Comparison of ENCODE assay signal across 28 cellular contexts in the genomic region with DNA sequence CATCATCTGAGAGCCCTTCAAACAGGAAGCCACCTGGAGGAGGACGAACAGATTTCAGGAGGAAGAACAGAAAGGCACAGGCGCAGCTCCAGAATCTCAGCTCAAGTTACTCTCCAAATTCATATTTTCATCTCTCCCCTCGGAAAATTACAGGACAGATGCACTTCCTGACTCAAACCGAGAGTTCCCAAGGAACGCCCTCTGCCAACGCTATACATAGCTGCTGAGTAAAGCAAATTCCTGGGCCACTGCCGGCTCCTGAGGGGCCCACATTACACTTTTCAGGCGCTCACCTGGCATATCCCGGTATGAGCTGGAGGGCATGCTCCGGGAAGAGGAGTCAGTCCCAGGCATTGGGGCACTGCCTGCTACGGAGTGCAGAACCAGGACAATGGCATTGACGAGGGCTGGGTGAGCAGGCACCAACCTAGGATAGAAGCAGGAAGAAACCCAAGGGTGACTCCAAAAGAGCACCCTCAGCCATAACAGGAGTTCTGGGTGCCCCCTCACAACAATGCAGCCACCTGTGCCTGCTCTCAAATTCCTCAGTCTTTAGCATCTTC.
"Had no signal": no experiment of that assay in that cellular context is flagged by ENCODE, and none has a peak within 500 bp of the region (broad histone marks: within the 10 kb centered on the region; RNA-seq: fewer than 3 reads in every experiment).

No MANE protein-coding gene starts in this region.

- H3K27me3 Mint-ChIP-seq: activated CD4-positive, alpha-beta memory T cell treated with anti-CD3 and anti-CD28 coated beads for 36 hours; activated CD4-positive, alpha-beta T cell treated with anti-CD3 and anti-CD28 coated beads, Interleukin-2, amount 10 ng/mL, durations not matched to agents 24 days and 14 days; activated T-helper 17 cell treated with anti-CD3 and anti-CD28 coated beads, Interleukin-2, amount 50 U/mL, for 72 hours; naive thymus-derived CD8-positive, alpha-beta T cell; stimulated activated memory B cell treated with anti-CD40 and anti-IgM and Interleukin-4, amounts not matched to agents 10 μg/mL and 1 μg/mL and 100 μg/mL, for 72 hours; stimulated activated naive CD8-positive, alpha-beta T cell treated with anti-CD3 and anti-CD28 coated beads, Interleukin-15, amount 100 ng/mL, for 72 hours; T-helper 17 cell had no signal

- H3K27me3 ChIP-seq: heart left ventricle, left lung, tibial artery, upper lobe of right lung had no signal

- H3K4me3 Mint-ChIP-seq: activated CD4-positive, alpha-beta memory T cell treated with anti-CD3 and anti-CD28 coated beads for 36 hours; activated CD4-positive, alpha-beta T cell treated with anti-CD3 and anti-CD28 coated beads, Interleukin-2, amount 10 ng/mL, durations not matched to agents 24 days and 14 days; activated T-helper 17 cell treated with anti-CD3 and anti-CD28 coated beads, Interleukin-2, amount 50 U/mL, for 72 hours; endodermal cell; naive thymus-derived CD8-positive, alpha-beta T cell; stimulated activated memory B cell treated with anti-CD40 and anti-IgM and Interleukin-4, amounts not matched to agents 10 μg/mL and 1 μg/mL and 100 μg/mL, for 72 hours; stimulated activated naive CD8-positive, alpha-beta T cell treated with anti-CD3 and anti-CD28 coated beads, Interleukin-15, amount 100 ng/mL, for 72 hours; T-helper 17 cell had no signal

- H3K4me3 ChIP-seq: heart left ventricle, left lung, lower lobe of right lung, prostate gland, tibial artery, upper lobe of right lung had no signal

- DNase-seq: activated CD4-positive, alpha-beta memory T cell treated with anti-CD3 and anti-CD28 coated beads for 36 hours; activated CD4-positive, alpha-beta T cell treated with anti-CD3 and anti-CD28 coated beads, Interleukin-2, amount 10 ng/mL, durations not matched to agents 24 days and 14 days; activated CD4-positive, CD25-positive, alpha-beta regulatory T cell treated with anti-CD3 and anti-CD28 coated beads, Interleukin-2, amount 50 U/mL, for 72 hours; activated CD8-positive, alpha-beta memory T cell treated with anti-CD3 and anti-CD28 coated beads, Interleukin-2, amount 50 U/mL, for 4 hours; activated naive CD4-positive, alpha-beta T cell; activated T-cell treated with anti-CD3 and anti-CD28 coated beads, Interleukin-2, amount 50 U/mL, for 1 hour; endodermal cell; foreskin fibroblast; heart left ventricle; left lung; lower lobe of right lung; mesenchymal stem cell; naive thymus-derived CD8-positive, alpha-beta T cell; retina; small intestine; stimulated activated CD4-positive, alpha-beta T cell treated with anti-CD3 and anti-CD28 coated beads, Interleukin-1b, Interleukin-23, amount 100 ng/mL, for 48 hours; stimulated activated CD4-positive, alpha-beta T cell treated with anti-CD3 and anti-CD28 coated beads, Interleukin-4, amount 100 ng/mL, for 4 hours; stimulated activated CD8-positive, alpha-beta memory T cell treated with anti-CD3 and anti-CD28 coated beads, Interleukin-4, amount 100 ng/mL, for 48 hours; stimulated activated naive CD8-positive, alpha-beta T cell treated with anti-CD3 and anti-CD28 coated beads, Interleukin-15, amount 100 ng/mL, for 72 hours; T-helper 17 cell; T1000; WERI-Rb-1 had no signal

- H3K27ac ChIP-seq: heart left ventricle, left lung, lower lobe of right lung, prostate gland, tibial artery, upper lobe of right lung, WERI-Rb-1 had no signal

- FAIRE-seq: small intestine had no signal

- H3K27ac Mint-ChIP-seq: activated CD4-positive, alpha-beta memory T cell treated with anti-CD3 and anti-CD28 coated beads for 36 hours; activated CD4-positive, alpha-beta T cell treated with anti-CD3 and anti-CD28 coated beads, Interleukin-2, amount 10 ng/mL, durations not matched to agents 24 days and 14 days; activated T-helper 17 cell treated with anti-CD3 and anti-CD28 coated beads, Interleukin-2, amount 50 U/mL, for 72 hours; endodermal cell; stimulated activated memory B cell treated with anti-CD40 and anti-IgM and Interleukin-4, amounts not matched to agents 10 μg/mL and 1 μg/mL and 100 μg/mL, for 72 hours; T-helper 17 cell had no signal

- H3K9me3 Mint-ChIP-seq: activated CD4-positive, alpha-beta memory T cell treated with anti-CD3 and anti-CD28 coated beads for 36 hours; activated CD4-positive, alpha-beta T cell treated with anti-CD3 and anti-CD28 coated beads, Interleukin-2, amount 10 ng/mL, durations not matched to agents 24 days and 14 days; activated naive CD4-positive, alpha-beta T cell treated with anti-CD3 and anti-CD28 coated beads, Interleukin-2, amount 50 U/mL, for 72 hours; activated T-helper 17 cell treated with anti-CD3 and anti-CD28 coated beads, Interleukin-2, amount 50 U/mL, for 72 hours; endodermal cell; naive thymus-derived CD8-positive, alpha-beta T cell; stimulated activated memory B cell treated with anti-CD40 and anti-IgM and Interleukin-4, amounts not matched to agents 10 μg/mL and 1 μg/mL and 100 μg/mL, for 72 hours; stimulated activated naive CD8-positive, alpha-beta T cell treated with anti-CD3 and anti-CD28 coated beads, Interleukin-15, amount 100 ng/mL, for 72 hours had no signal
